Comparison of ENCODE assay signal across 19 cellular contexts in the genomic region with DNA sequence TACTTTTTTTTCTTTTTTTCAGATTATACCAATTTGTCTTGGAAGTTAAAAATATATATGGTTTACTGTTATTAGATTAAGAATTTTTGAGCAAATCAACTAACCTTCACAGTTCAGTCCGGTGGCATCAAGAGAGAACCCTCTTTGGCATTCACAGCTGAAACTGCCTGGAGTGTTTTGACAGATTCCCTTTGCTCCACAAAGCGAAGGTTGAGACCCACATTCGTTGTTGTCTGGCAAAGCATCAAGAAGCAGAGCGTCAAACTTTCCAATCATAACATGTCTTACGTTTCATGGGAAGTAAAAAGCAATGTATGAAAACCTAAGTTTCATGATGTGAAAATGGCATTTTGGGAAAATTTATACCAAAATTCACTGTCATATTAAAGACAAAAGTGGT.
"Had no signal": no experiment of that assay in that cellular context is flagged by ENCODE, and none has a peak within 500 bp of the region (broad histone marks: within the 10 kb centered on the region; RNA-seq: fewer than 3 reads in every experiment).

No MANE protein-coding gene starts in this region.

- H3K4me3 ChIP-seq: SJSA1, SK-N-MC had no signal

- DNase-seq: KBM-7, MV-4-11, NCI-H1048, NCI-H1105, NCI-H1436 treated with DMSO at 0.1 percent for 48 hours, NCI-H1694, NCI-H187 treated with DMSO at 0.1 percent for 48 hours, NCI-H2029 treated with DMSO at 0.1 percent for 48 hours, NCI-H2171 treated with DMSO at 0.1 percent for 48 hours, NCI-H345, NCI-H510A, NCI-H524 treated with DMSO at 0.1 percent for 48 hours, NCI-H774, Right ventricle myocardium superior, RPMI8226, SIG-M5, SW 1271 had no signal

- H3K4me1 ChIP-seq: SJSA1 had no signal

- H3K36me3 ChIP-seq: SJSA1 had no signal

- H3K27me3 ChIP-seq: SJSA1 had no signal

- H3K9me3 ChIP-seq: SJSA1 had no signal

- H3K27ac ChIP-seq: SJSA1, SK-N-MC had no signal
